ENCODE assay signal across 20 cellular contexts in genomic region chr12:20555771-20556170, GRCh38.
"Had no signal": no experiment of that assay in that cellular context is flagged by ENCODE, and none has a peak within 500 bp of the region (broad histone marks: within the 10 kb centered on the region; RNA-seq: fewer than 3 reads in every experiment).

No MANE protein-coding gene starts in this region.

- H3K27me3 ChIP-seq: gastrocnemius medialis, heart right ventricle, right atrium auricular region, sigmoid colon, stomach, transverse colon had no signal

- FAIRE-seq: small intestine had no signal

- H3K27ac ChIP-seq: gastrocnemius medialis, sigmoid colon, stomach, thoracic aorta, transverse colon had no signal

- H3K9me3 ChIP-seq: gastrocnemius medialis, right atrium auricular region, sigmoid colon, stomach, thoracic aorta, transverse colon had no signal

- ATAC-seq: esophagus mucosa; gastrocnemius medialis; heart right ventricle; left lobe of liver; naive thymus-derived CD4-positive, alpha-beta T cell had no signal

- H3K4me1 ChIP-seq: gastrocnemius medialis, sigmoid colon, stomach, transverse colon had no signal

- H3K4me3 ChIP-seq: gastrocnemius medialis, heart right ventricle, right atrium auricular region, sigmoid colon, stomach, thoracic aorta, transverse colon had no signal

- DNase-seq: effector CD4-positive, alpha-beta T cell; endodermal cell; gastrocnemius medialis; heart right ventricle; hypothalamus; islet precursor cell; mammary epithelial cell; naive thymus-derived CD4-positive, alpha-beta T cell; nephron progenitor cell; sigmoid colon; small intestine; stimulated activated CD4-positive, alpha-beta T cell treated with anti-CD3 and anti-CD28 coated beads, Interleukin-12 subunit alpha, Interleukin-12 subunit beta, amount 100 ng/mL, for 4 hours; stimulated activated naive CD4-positive, alpha-beta T cell; stomach; substantia nigra; transverse colon had no signal

- H3K36me3 ChIP-seq: gastrocnemius medialis, right atrium auricular region, sigmoid colon, stomach, thoracic aorta, transverse colon had no signal
